In genomic region chr2:10911291-10912075, GRCh38 we compare ENCODE assay signal across 8 cellular contexts. TPM values are rescaled to one million over a fixed set of nuclear protein-coding genes. Genes with fewer than 3 reads are reported as not detected.
A peak's percentile ranks its signal among the peaks of the same experiment; 100 is the strongest.
DNase-seq lines count a peak whose midpoint lies in the region; ATAC-seq and TF ChIP-seq lines count a peak whose summit lies in the region.

TSS of gene KCNF1 (plus strand) at chr2:10911934. CDS start at chr2:10912427, 493 bp downstream.

- H3K4me1 ChIP-seq in testis: no peaks in the 10 kb centered on the region
- H3K4me1 ChIP-seq in effector memory CD4-positive, alpha-beta T cell (ENCODE audit: control insufficient read depth, insufficient read depth, low read length, poor library complexity, severe bottlenecking): no peaks in the 10 kb centered on the region

- no peak for TF ChIP-seq POLR2A in testis (IDR thresholded peaks at IDR 0.05)

- no peaks in the 10 kb centered on the region for H3K9me3 ChIP-seq in testis
- no peaks in the 10 kb centered on the region for H3K9me3 ChIP-seq in effector memory CD4-positive, alpha-beta T cell (ENCODE audit: control insufficient read depth, low read length)

- in situ Hi-C loops in brain microvascular endothelial cell (cut with HindIII; ENCODE audit: low pct_ligation_motif_present, low sequenced_read_pairs): no loop called here

- peak; percentile 48 for TF ChIP-seq CTCF in brain microvascular endothelial cell (IDR thresholded peaks at IDR 0.05; ENCODE audit: low read depth, low read length, missing control alignments)
- TF ChIP-seq CTCF in testis (IDR thresholded peaks at IDR 0.05): no peak

- 2 to 6% methylated on average over 10 to 46 of the region's 53 CpGs for WGBS in testis, 2 donors

- H3K27ac ChIP-seq in brain microvascular endothelial cell (no peak within 1 kb of the TSS), testis (no peak within 1 kb of the TSS)
- H3K27ac ChIP-seq in effector memory CD4-positive, alpha-beta T cell (ENCODE audit: insufficient read depth, low read length, poor library complexity, severe bottlenecking): no peak within 1 kb of the TSS

- H3K36me3 ChIP-seq in brain microvascular endothelial cell (replicated peaks): no peaks in the 10 kb centered on the region
- H3K36me3 ChIP-seq in testis (ENCODE audit: low read depth, missing control alignments): no peaks in the 10 kb centered on the region
- H3K36me3 ChIP-seq in effector memory CD4-positive, alpha-beta T cell (ENCODE audit: control insufficient read depth, insufficient read depth, low read length): no peaks in the 10 kb centered on the region

- DNase-seq in GM04504 (ENCODE audit: low read depth) (peak; percentile 19), NCI-H2107 treated with DMSO at 0.1 percent for 48 hours (lab: John Stamatoyannopoulos, UW; ENCODE audit: unreplicated experiment) (peak; percentile 60), brain microvascular endothelial cell (no peak), iPS-NIHi7 (ENCODE audit: extremely low spot score) (peak; percentile 74), testis (peak; percentile 42)
- no peak for DNase-seq in stimulated activated CD4-positive, alpha-beta T cell treated with anti-CD3 and anti-CD28 coated beads, Interleukin-2, amount 100 ng/mL, for 48 hours
- no peak for DNase-seq in effector memory CD4-positive, alpha-beta T cell

- H3K27me3 ChIP-seq in brain microvascular endothelial cell (replicated peaks) (peaks cover 5% of the 10 kb centered on the region), testis (no peaks in the 10 kb centered on the region)
- no peaks in the 10 kb centered on the region for H3K27me3 ChIP-seq in effector memory CD4-positive, alpha-beta T cell (replicated peaks; ENCODE audit: control insufficient read depth, insufficient read depth, low read length, poor library complexity, severe bottlenecking)

- intact Hi-C loops in testis (cut with DNase I; ENCODE audit: low total_unique reads): no loop called here

- ATAC-seq in HG03095 (IDR thresholded peaks at IDR 0.05; ENCODE audit: unreplicated experiment): no peak

- peak within 1 kb of the TSS; percentile 32 for H3K4me3 ChIP-seq in brain microvascular endothelial cell (ENCODE audit: low read depth, low read length)
- peak within 1 kb of the TSS; percentile 29 to 36 for H3K4me3 ChIP-seq in testis
- no peak within 1 kb of the TSS for H3K4me3 ChIP-seq in effector memory CD4-positive, alpha-beta T cell (ENCODE audit: insufficient read depth, low read depth, low read length, poor library complexity, severe bottlenecking)

RNA-seq across cellular contexts. Expression of gene KCNF1, which starts in this region (rescaled TPM):
- under 1 TPM; 0.19 to 0.63 TPM for total RNA-seq in testis
- 0.70 TPM for polyA plus RNA-seq in testis (ENCODE audit: insufficient read depth, low read depth, low replicate concordance)

Comparison
In these comparisons a context has a peak if more than half of its experiments do, and no peak if none do; other contexts are left out.
1. Peak in DNase-seq and H3K4me3 ChIP-seq in testis; RNA of the gene not detected or under 1 TPM.
2. DNase-seq: peak in GM04504 (single experiment), NCI-H2107 treated with DMSO at 0.1 percent for 48 hours (single experiment) and iPS-NIHi7 (single experiment); none in brain microvascular endothelial cell (single experiment), stimulated activated CD4-positive, alpha-beta T cell treated with anti-CD3 and anti-CD28 coated beads, Interleukin-2, amount 100 ng/mL, for 48 hours (0 of 2) and effector memory CD4-positive, alpha-beta T cell (0 of 3).